In the genomic region with DNA sequence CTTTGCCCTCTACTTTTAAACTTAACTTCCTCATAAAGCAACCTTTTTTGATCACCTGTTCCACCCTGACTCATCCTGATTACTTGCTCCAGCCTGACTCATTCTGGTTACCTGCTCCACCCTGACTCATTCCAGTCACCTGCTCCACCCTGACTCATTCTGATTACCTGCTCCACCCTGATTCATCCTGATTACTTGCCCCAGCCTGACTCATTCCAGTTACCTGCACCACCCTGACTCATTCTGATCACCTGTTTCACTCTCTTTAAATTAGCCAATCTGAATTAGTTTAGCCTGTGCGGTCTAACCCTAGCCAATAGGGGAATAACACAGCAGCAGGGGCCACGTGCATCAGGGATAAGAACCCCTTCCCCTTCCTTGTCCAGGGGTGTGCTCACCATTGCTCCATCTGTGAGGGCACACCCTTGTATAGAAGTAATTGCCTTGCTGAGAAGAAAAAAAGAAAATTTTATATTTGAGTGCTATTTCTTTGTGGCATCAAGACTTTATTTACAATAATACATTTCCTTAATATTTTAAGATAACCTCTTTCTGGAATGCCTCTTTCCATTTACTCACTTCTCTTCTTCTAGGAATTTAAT, we compare ENCODE assay signal across 9 cellular contexts. TPM values are rescaled to one million over a fixed set of nuclear protein-coding genes. Genes with fewer than 3 reads are reported as not detected.
A peak's percentile ranks its signal among the peaks of the same experiment; 100 is the strongest.
DNase-seq lines count a peak whose midpoint lies in the region; ATAC-seq, FAIRE-seq and TF ChIP-seq lines count a peak whose summit lies in the region.
"Had no signal": no experiment of that assay in that cellular context is flagged by ENCODE, and none has a peak within 500 bp of the region (broad histone marks: within the 10 kb centered on the region; RNA-seq: fewer than 3 reads in every experiment).

No MANE protein-coding gene starts in this region.

- no peak overlapping the region for H3K9ac ChIP-seq in keratinocyte (ENCODE audit: control insufficient read depth, extremely low read depth, insufficient read depth, low read length)

- H4K20me1 ChIP-seq in keratinocyte (ENCODE audit: control insufficient read depth, extremely low read depth, insufficient read depth, low read length) = no peaks in the 10 kb centered on the region

- no peaks in the 10 kb centered on the region for H3K4me1 Mint-ChIP-seq in type B pancreatic cell (ENCODE audit: unreplicated experiment)

- H3K4me1 ChIP-seq in keratinocyte (ENCODE audit: control insufficient read depth, extremely low read depth, insufficient read depth, low read length) = peaks cover 4% of the 10 kb centered on the region

- no peaks in the 10 kb centered on the region for H3K9me1 ChIP-seq in keratinocyte (ENCODE audit: control insufficient read depth, extremely low read depth, insufficient read depth, low read length)

- peak overlapping the region; percentile 24 for H3K27ac ChIP-seq in keratinocyte (ENCODE audit: control insufficient read depth, insufficient read depth, low read length)

- peak; percentile 69 for FAIRE-seq in keratinocyte (lab: Jason Lieb, UNC)

- no peak overlapping the region for H3K4me3 Mint-ChIP-seq in type B pancreatic cell

- no peak overlapping the region for H3K4me3 ChIP-seq in keratinocyte (ENCODE audit: control insufficient read depth in 2 of 3, extremely low read depth in 1 of 3, insufficient read depth in 2 of 3, low read depth in 1 of 3, low read length in 3 of 3)

- H3K36me3 Mint-ChIP-seq in type B pancreatic cell = no peaks in the 10 kb centered on the region

- TF ChIP-seq CTCF in keratinocyte (optimal IDR thresholded peaks at IDR 0.05 in 1 of 3, IDR thresholded peaks at IDR 0.05 in 1 of 3, conservative IDR thresholded peaks at IDR 0.05 in 1 of 3; ENCODE audit: extremely low read depth in 1 of 3, insufficient read depth in 2 of 3, low read length in 3 of 3) (no peak), type B pancreatic cell (conservative IDR thresholded peaks at IDR 0.05) (no peak)

- no peak overlapping the region for H3K4me2 ChIP-seq in keratinocyte (ENCODE audit: control insufficient read depth, extremely low read depth, insufficient read depth, low read depth, low read length)

- ATAC-seq in HG03108 (IDR thresholded peaks at IDR 0.05; ENCODE audit: unreplicated experiment) = no peak

- DNase-seq in activated gamma-delta T cell treated with Interleukin-2 at 50 U/mL for 16 hours (peak; percentile 21), activated gamma-delta T cell (lab: John Stamatoyannopoulos, UW) (no peak), keratinocyte (ENCODE audit: low read depth, low spot score) (peak; percentile 93), type B pancreatic cell (ENCODE audit: extremely low spot score, unreplicated experiment) (no peak), HCEC 1CT (no peak), NCI-H2029 treated with DMSO at 0.1 percent for 48 hours (lab: John Stamatoyannopoulos, UW) (no peak)
- DNase-seq in activated T-cell treated with anti-CD3 and anti-CD28 coated beads, Interleukin-2, amount 50 U/mL, for 48 hours = peak; percentile 55 to 66
- DNase-seq: MV-4-11 had no signal

- no peaks in the 10 kb centered on the region for H3K79me2 ChIP-seq in keratinocyte (ENCODE audit: control insufficient read depth, insufficient read depth, low read length)

- H3K27me3 Mint-ChIP-seq in type B pancreatic cell = peaks cover 71% of the 10 kb centered on the region

- H3K36me3 ChIP-seq in keratinocyte (ENCODE audit: control insufficient read depth in 2 of 2, extremely low read depth in 1 of 2, insufficient read depth in 2 of 2, low read length in 2 of 2) = no peaks in the 10 kb centered on the region

- peaks cover 12% of the 10 kb centered on the region for H3K27me3 ChIP-seq in keratinocyte (ENCODE audit: control insufficient read depth, extremely low read depth, insufficient read depth, low read length)

- H2AFZ ChIP-seq in keratinocyte (ENCODE audit: control insufficient read depth, low read length) = no peak overlapping the region

- H3K27ac Mint-ChIP-seq in type B pancreatic cell = peak overlapping the region; percentile 74

- no peaks in the 10 kb centered on the region for H3K9me3 ChIP-seq in keratinocyte (ENCODE audit: control insufficient read depth, low read depth, low read length)

- dilution Hi-C loops in keratinocyte (cut with MboI; ENCODE audit: extremely low pct_ligation_motif_present, low sequenced_read_pairs) = loop anchor here (10.0 kb wide), 1 partner anchor 169 kb away; no protein-coding TSS in a partner anchor

- no peaks in the 10 kb centered on the region for H3K9me3 Mint-ChIP-seq in type B pancreatic cell

RNA-seq across cellular contexts. Expression of gene HLA-G, which starts 17.9 kb away (rescaled TPM):
- polyA plus RNA-seq in keratinocyte = 0.84 to 1.9 TPM (median 0.89 TPM) in 3 replicates
- 9.7 TPM for polyA plus RNA-seq in keratinocyte (2011; ENCODE audit: low read depth)
- 0.65 and 0.68 TPM in 2 replicates for polyA plus RNA-seq in keratinocyte (2011; cell fraction: cytosol; rRNA removed)
- polyA plus RNA-seq in keratinocyte (2011; cell fraction: nucleus; rRNA removed) = 2.3 and 3.8 TPM in 2 replicates
- 1.0 and 10.0 TPM in 2 replicates for polyA plus RNA-seq in keratinocyte (2012; ENCODE audit: low replicate concordance)
- 0.10 to 1.7 TPM in 2 of 3 replicates, not detected in the other for polyA minus RNA-seq in keratinocyte
- not detected for polyA minus RNA-seq in keratinocyte (2011; cell fraction: cytosol; rRNA and poly(A)+ RNA removed)
- polyA minus RNA-seq in keratinocyte (2011; cell fraction: nucleus; rRNA and poly(A)+ RNA removed) = 0.70 and 0.74 TPM in 2 replicates
- 4.6 and 8.3 TPM in 2 replicates for total RNA-seq in type B pancreatic cell (ENCODE audit: low replicate concordance)

Comparison
In these comparisons a context has a peak if more than half of its experiments do, and no peak if none do; other contexts are left out.
1. DNase-seq: peak in activated gamma-delta T cell treated with Interleukin-2 at 50 U/mL for 16 hours (single experiment), activated T-cell treated with anti-CD3 and anti-CD28 coated beads, Interleukin-2, amount 50 U/mL, for 48 hours (2 of 2) and keratinocyte (single experiment); none in activated gamma-delta T cell (single experiment), type B pancreatic cell (single experiment), HCEC 1CT (single experiment) and NCI-H2029 treated with DMSO at 0.1 percent for 48 hours (single experiment).